9 cellular contexts compared by ENCODE assay signal in the genomic region with DNA sequence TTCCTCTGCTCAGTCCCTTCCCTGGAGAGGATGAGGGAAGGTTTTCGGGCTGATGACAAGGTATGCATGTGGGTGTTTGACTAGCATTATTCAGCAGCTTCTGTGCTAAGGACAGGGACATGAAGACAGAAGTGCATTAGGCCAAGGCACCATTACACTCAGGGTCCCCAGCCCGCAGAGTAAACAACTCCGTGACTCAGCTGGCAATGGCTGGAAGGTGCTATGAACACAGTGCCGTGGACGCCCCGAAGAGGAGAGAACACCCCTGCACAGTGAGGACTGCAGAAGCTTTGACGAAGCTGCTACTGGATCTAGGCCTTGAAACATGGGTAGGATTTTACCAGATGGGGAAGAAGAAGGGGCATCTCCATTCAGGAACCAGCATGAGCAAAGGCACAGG. TPM values are rescaled to one million over a fixed set of nuclear protein-coding genes. Genes with fewer than 3 reads are reported as not detected.
DNase-seq lines count a peak whose midpoint lies in the region; ATAC-seq and TF ChIP-seq lines count a peak whose summit lies in the region.
"Had no signal": no experiment of that assay in that cellular context is flagged by ENCODE, and none has a peak within 500 bp of the region (broad histone marks: within the 10 kb centered on the region; RNA-seq: fewer than 3 reads in every experiment).

No MANE protein-coding gene starts in this region.

- CTCF ChIA-PET in activated CD4-positive, alpha-beta memory T cell treated with anti-CD3 and anti-CD28 coated beads, Interleukin-2, amount 10 ng/mL, durations not matched to agents 7 days and 5 days (lab: Charles Lee) = interaction anchor here (0.6 to 27.1 kb wide), 35 partner anchors 12 to 328 kb away, joined by 3 to 655 read pairs (median 5); a partner anchor contains a TSS
- CTCF ChIA-PET in activated CD4-positive, alpha-beta memory T cell treated with anti-CD3 and anti-CD28 coated beads for 36 hours (lab: Charles Lee) = interaction anchor here (0.5 to 17.8 kb wide), 46 partner anchors 8 to 328 kb away, joined by 3 to 723 read pairs (median 4); a partner anchor contains a TSS

- peaks cover 14% of the 10 kb centered on the region for H3K4me1 Mint-ChIP-seq in activated CD4-positive, alpha-beta memory T cell treated with anti-CD3 and anti-CD28 coated beads, Interleukin-2, amount 10 ng/mL, durations not matched to agents 7 days and 5 days
- H3K4me1 Mint-ChIP-seq in activated CD4-positive, alpha-beta memory T cell treated with anti-CD3 and anti-CD28 coated beads for 36 hours (ENCODE audit: low read depth) = peaks cover 4% of the 10 kb centered on the region
- peaks cover 18% of the 10 kb centered on the region for H3K4me1 Mint-ChIP-seq in activated T-helper 2 cell treated with anti-CD3 and anti-CD28 coated beads, Interferon-gamma antibody, Interleukin-2, Interleukin-4, amounts not matched to agents 10 μg/mL and 5 μg/mL and 100 μg/mL, durations not matched to agents 14 hours and 24 hours and 36 hours (ENCODE audit: low read depth)

- no peak for DNase-seq in activated CD4-positive, alpha-beta memory T cell treated with anti-CD3 and anti-CD28 coated beads, Interleukin-2, amount 10 ng/mL, durations not matched to agents 7 days and 5 days
- DNase-seq in activated CD4-positive, alpha-beta memory T cell treated with anti-CD3 and anti-CD28 coated beads for 36 hours = no peak
- no peak for DNase-seq in activated T-helper 2 cell treated with anti-CD3 and anti-CD28 coated beads, Interferon-gamma antibody, Interleukin-2, Interleukin-4, amounts not matched to agents 10 μg/mL and 5 μg/mL and 100 μg/mL, durations not matched to agents 14 hours and 24 hours and 36 hours (ENCODE audit: low spot score)
- DNase-seq in right lobe of liver = peak; percentile 8 to 35 (median 33)
- DNase-seq in substantia nigra (lab: John Stamatoyannopoulos, UW) = no peak
- no peak for DNase-seq in RKO (ENCODE audit: low spot score)
- no peak for DNase-seq in NCI-H2029 treated with DMSO at 0.1 percent for 48 hours (lab: John Stamatoyannopoulos, UW)

- no peaks in the 10 kb centered on the region for H3K27me3 ChIP-seq in right lobe of liver
- H3K27me3 ChIP-seq: heart right ventricle had no signal

- H3K9me3 ChIP-seq in right lobe of liver = no peaks in the 10 kb centered on the region

- WGBS in right lobe of liver (ENCODE audit: insufficient coverage, low coverage, low lambda C conversion rate, missing lambda C conversion rate) = no CpG with 5 or more reads among the region's 7 CpGs

- no peak overlapping the region for H3K27ac ChIP-seq in right lobe of liver
- peak overlapping the region; percentile 72 for H3K27ac ChIP-seq in substantia nigra (ENCODE audit: low read depth, low read length, poor library complexity, severe bottlenecking)

- peaks cover 12% of the 10 kb centered on the region for H3K36me3 Mint-ChIP-seq in activated CD4-positive, alpha-beta memory T cell treated with anti-CD3 and anti-CD28 coated beads, Interleukin-2, amount 10 ng/mL, durations not matched to agents 7 days and 5 days (ENCODE audit: low read depth)
- H3K36me3 Mint-ChIP-seq in activated CD4-positive, alpha-beta memory T cell treated with anti-CD3 and anti-CD28 coated beads for 36 hours = no peaks in the 10 kb centered on the region
- peaks cover 7% of the 10 kb centered on the region for H3K36me3 Mint-ChIP-seq in activated T-helper 2 cell treated with anti-CD3 and anti-CD28 coated beads, Interferon-gamma antibody, Interleukin-2, Interleukin-4, amounts not matched to agents 10 μg/mL and 5 μg/mL and 100 μg/mL, durations not matched to agents 14 hours and 24 hours and 36 hours (ENCODE audit: low read depth)

- peak overlapping the region; percentile 24 for H3K27ac Mint-ChIP-seq in activated CD4-positive, alpha-beta memory T cell treated with anti-CD3 and anti-CD28 coated beads, Interleukin-2, amount 10 ng/mL, durations not matched to agents 7 days and 5 days
- no peak overlapping the region for H3K27ac Mint-ChIP-seq in activated CD4-positive, alpha-beta memory T cell treated with anti-CD3 and anti-CD28 coated beads for 36 hours
- peak overlapping the region; percentile 49 for H3K27ac Mint-ChIP-seq in activated T-helper 2 cell treated with anti-CD3 and anti-CD28 coated beads, Interferon-gamma antibody, Interleukin-2, Interleukin-4, amounts not matched to agents 10 μg/mL and 5 μg/mL and 100 μg/mL, durations not matched to agents 14 hours and 24 hours and 36 hours

- H3K36me3 ChIP-seq in right lobe of liver = no peaks in the 10 kb centered on the region
- H3K36me3 ChIP-seq: heart right ventricle had no signal

- H3K4me1 ChIP-seq in right lobe of liver = no peaks in the 10 kb centered on the region

- POLR2A ChIA-PET in activated CD4-positive, alpha-beta memory T cell treated with anti-CD3 and anti-CD28 coated beads, Interleukin-2, amount 10 ng/mL, durations not matched to agents 7 days and 5 days (lab: Charles Lee) = interaction anchor here (0.9 to 9.0 kb wide), 13 partner anchors 8 to 234 kb away, joined by 3 to 71 read pairs (median 5); a partner anchor contains a TSS
- POLR2A ChIA-PET in activated CD4-positive, alpha-beta memory T cell treated with anti-CD3 and anti-CD28 coated beads for 36 hours (lab: Charles Lee) = interaction anchor here (0.9 to 2.3 kb wide), 5 partner anchors 25 to 229 kb away, joined by 3 to 14 read pairs (median 4); a partner anchor contains a TSS

- intact Hi-C loops in activated CD4-positive, alpha-beta memory T cell treated with anti-CD3 and anti-CD28 coated beads for 36 hours (cut with micrococcal nuclease) = loop anchor here (1.0 to 5.0 kb wide), 3 partner anchors 14 to 207 kb away; a partner anchor contains a TSS
- intact Hi-C loops in activated T-helper 2 cell treated with anti-CD3 and anti-CD28 coated beads, Interferon-gamma antibody, Interleukin-2, Interleukin-4, amounts not matched to agents 10 μg/mL and 5 μg/mL and 100 μg/mL, durations not matched to agents 14 hours and 24 hours and 36 hours (cut with micrococcal nuclease) = loop anchor here (1.0 to 2.0 kb wide), 2 partner anchors 133 to 207 kb away; a partner anchor contains a TSS
- intact Hi-C loops in right lobe of liver (cut with DNase I) = loop anchor here (5.0 to 10.0 kb wide), 2 partner anchors 205 to 233 kb away; a partner anchor contains a TSS

- no peak overlapping the region for H3K4me3 Mint-ChIP-seq in activated CD4-positive, alpha-beta memory T cell treated with anti-CD3 and anti-CD28 coated beads, Interleukin-2, amount 10 ng/mL, durations not matched to agents 7 days and 5 days
- no peak overlapping the region for H3K4me3 Mint-ChIP-seq in activated CD4-positive, alpha-beta memory T cell treated with anti-CD3 and anti-CD28 coated beads for 36 hours
- H3K4me3 Mint-ChIP-seq in activated T-helper 2 cell treated with anti-CD3 and anti-CD28 coated beads, Interferon-gamma antibody, Interleukin-2, Interleukin-4, amounts not matched to agents 10 μg/mL and 5 μg/mL and 100 μg/mL, durations not matched to agents 14 hours and 24 hours and 36 hours (ENCODE audit: low read depth) = no peak overlapping the region

- ATAC-seq in right lobe of liver (no peak), GM19452 (IDR thresholded peaks at IDR 0.05; ENCODE audit: unreplicated experiment) (no peak)

- H3K4me3 ChIP-seq in right lobe of liver = no peak overlapping the region
- H3K4me3 ChIP-seq: heart right ventricle had no signal

- H3K9me3 Mint-ChIP-seq in activated CD4-positive, alpha-beta memory T cell treated with anti-CD3 and anti-CD28 coated beads, Interleukin-2, amount 10 ng/mL, durations not matched to agents 7 days and 5 days = peaks cover 7% of the 10 kb centered on the region
- peaks cover 9% of the 10 kb centered on the region for H3K9me3 Mint-ChIP-seq in activated CD4-positive, alpha-beta memory T cell treated with anti-CD3 and anti-CD28 coated beads for 36 hours
- peaks cover 9% of the 10 kb centered on the region for H3K9me3 Mint-ChIP-seq in activated T-helper 2 cell treated with anti-CD3 and anti-CD28 coated beads, Interferon-gamma antibody, Interleukin-2, Interleukin-4, amounts not matched to agents 10 μg/mL and 5 μg/mL and 100 μg/mL, durations not matched to agents 14 hours and 24 hours and 36 hours

- TF ChIP-seq POLR2A in right lobe of liver (IDR thresholded peaks at IDR 0.05) = no peak

- H3K27me3 Mint-ChIP-seq in activated CD4-positive, alpha-beta memory T cell treated with anti-CD3 and anti-CD28 coated beads, Interleukin-2, amount 10 ng/mL, durations not matched to agents 7 days and 5 days = peaks cover 7% of the 10 kb centered on the region
- H3K27me3 Mint-ChIP-seq in activated CD4-positive, alpha-beta memory T cell treated with anti-CD3 and anti-CD28 coated beads for 36 hours = no peaks in the 10 kb centered on the region
- H3K27me3 Mint-ChIP-seq in activated T-helper 2 cell treated with anti-CD3 and anti-CD28 coated beads, Interferon-gamma antibody, Interleukin-2, Interleukin-4, amounts not matched to agents 10 μg/mL and 5 μg/mL and 100 μg/mL, durations not matched to agents 14 hours and 24 hours and 36 hours (ENCODE audit: low read depth) = peaks cover 5% of the 10 kb centered on the region

- no peak for TF ChIP-seq CTCF in right lobe of liver (IDR thresholded peaks at IDR 0.05)

RNA-seq across cellular contexts. Expression of a gene that starts 13.7 kb away (rescaled TPM):
- not detected for total RNA-seq in activated CD4-positive, alpha-beta memory T cell treated with anti-CD3 and anti-CD28 coated beads, Interleukin-2, amount 10 ng/mL, durations not matched to agents 7 days and 5 days
- not detected for total RNA-seq in activated CD4-positive, alpha-beta memory T cell treated with anti-CD3 and anti-CD28 coated beads for 36 hours
- not detected in 2 replicates for total RNA-seq in activated T-helper 2 cell treated with anti-CD3 and anti-CD28 coated beads, Interferon-gamma antibody, Interleukin-2, Interleukin-4, amounts not matched to agents 10 μg/mL and 5 μg/mL and 100 μg/mL, durations not matched to agents 14 hours and 24 hours and 36 hours
- total RNA-seq in right lobe of liver = 1 to 10 TPM in 3 of 6 experiments, not detected in 3; 3.2 to 4.7 (median 3.3) TPM

RNA-seq across cellular contexts. Expression of a gene that starts 36.6 kb away (rescaled TPM):
- under 1 TPM; 0.23 to 0.95 TPM for total RNA-seq in activated CD4-positive, alpha-beta memory T cell treated with anti-CD3 and anti-CD28 coated beads, Interleukin-2, amount 10 ng/mL, durations not matched to agents 7 days and 5 days
- 1 to 10 TPM; 1.6 to 2.1 TPM for total RNA-seq in activated CD4-positive, alpha-beta memory T cell treated with anti-CD3 and anti-CD28 coated beads for 36 hours
- total RNA-seq in activated T-helper 2 cell treated with anti-CD3 and anti-CD28 coated beads, Interferon-gamma antibody, Interleukin-2, Interleukin-4, amounts not matched to agents 10 μg/mL and 5 μg/mL and 100 μg/mL, durations not matched to agents 14 hours and 24 hours and 36 hours = 11.2 and 13.6 TPM in 2 replicates
- 10 to 100 TPM in 3 of 6 experiments, 1 to 10 TPM in 3; 1.2 to 19.2 (median 10.6) TPM for total RNA-seq in right lobe of liver

Comparison
In these comparisons a context has a peak if more than half of its experiments do, and no peak if none do; other contexts are left out.
1. DNase-seq: peak in right lobe of liver (3 of 3); none in activated CD4-positive, alpha-beta memory T cell treated with anti-CD3 and anti-CD28 coated beads, Interleukin-2, amount 10 ng/mL, durations not matched to agents 7 days and 5 days (single experiment), activated CD4-positive, alpha-beta memory T cell treated with anti-CD3 and anti-CD28 coated beads for 36 hours (single experiment), activated T-helper 2 cell treated with anti-CD3 and anti-CD28 coated beads, Interferon-gamma antibody, Interleukin-2, Interleukin-4, amounts not matched to agents 10 μg/mL and 5 μg/mL and 100 μg/mL, durations not matched to agents 14 hours and 24 hours and 36 hours (single experiment), substantia nigra (0 of 49), RKO (single experiment) and NCI-H2029 treated with DMSO at 0.1 percent for 48 hours (single experiment).